Comparison of ENCODE assay signal across 8 cellular contexts in genomic region chr1:164558461-164559341, GRCh38. TPM values are rescaled to one million over a fixed set of nuclear protein-coding genes. Genes with fewer than 3 reads are reported as not detected.
DNase-seq lines count a peak whose midpoint lies in the region; ATAC-seq and TF ChIP-seq lines count a peak whose summit lies in the region.

PBX1 (plus strand) TSS chr1:164559184.

- no peaks in the 10 kb centered on the region for H3K4me1 ChIP-seq in colonic mucosa

- DNase-seq in AG04450 (ENCODE audit: low read depth, low spot score): peak; percentile 95
- DNase-seq in NCI-H460 (ENCODE audit: extremely low read depth, low read depth): peak; percentile 100
- DNase-seq in activated CD4-positive, alpha-beta T cell treated with anti-CD3 and anti-CD28 coated beads for 4 hours: peak; percentile 35 to 64
- peak; percentile 97 for DNase-seq in colonic mucosa
- DNase-seq in kidney tubule cell (ENCODE audit: low spot score): peak; percentile 98
- DNase-seq in stimulated activated CD4-positive, alpha-beta T cell treated with anti-CD3 and anti-CD28 coated beads, Interleukin-15, amount 100 ng/mL, for 48 hours (ENCODE audit: low read depth in 2 of 2): peak; percentile 62 to 72

- peak within 1 kb of the TSS; percentile 65 for H3K27ac ChIP-seq in AG04450 (ENCODE audit: low read depth, low read length)
- peak within 1 kb of the TSS; percentile 85 for H3K27ac ChIP-seq in colonic mucosa

- peak; percentile 100 for ATAC-seq in GM19035 (IDR thresholded peaks at IDR 0.05; ENCODE audit: unreplicated experiment)
- ATAC-seq in HG03354 (IDR thresholded peaks at IDR 0.05; ENCODE audit: poor library complexity, severe bottlenecking, unreplicated experiment): peak; percentile 100

- no peak for TF ChIP-seq CTCF in AG04450 (IDR thresholded peaks at IDR 0.05; ENCODE audit: low read depth, low read length)
- no peak for TF ChIP-seq CTCF in colonic mucosa (IDR thresholded peaks at IDR 0.05)

- no peaks in the 10 kb centered on the region for H3K27me3 ChIP-seq in AG04450 (ENCODE audit: control insufficient read depth, insufficient read depth, low read length)
- no peaks in the 10 kb centered on the region for H3K27me3 ChIP-seq in colonic mucosa

- peak within 1 kb of the TSS; percentile 66 to 76 for H3K9ac ChIP-seq in colonic mucosa (ENCODE audit: low read depth in 2 of 2, low read length in 2 of 2)

- no peaks in the 10 kb centered on the region for H3K36me3 ChIP-seq in colonic mucosa

- POLR2A ChIA-PET in AG04450 (lab: Yijun Ruan, JAX): interaction anchor here (0.7 to 1.6 kb wide), 16 partner anchors 11 to 258 kb away, joined by 3 to 17 read pairs (median 3); no protein-coding TSS in a partner anchor

- H3K9me3 ChIP-seq in AG04450 (ENCODE audit: control insufficient read depth, insufficient read depth, low read length) (no peaks in the 10 kb centered on the region), colonic mucosa (no peaks in the 10 kb centered on the region)

- H3K4me3 ChIP-seq in AG04450 (ENCODE audit: low read depth, low read length) (peak within 1 kb of the TSS; percentile 76), colonic mucosa (peak within 1 kb of the TSS; percentile 66)

- CTCF ChIA-PET in AG04450 (lab: Charles Lee): interaction anchor here (0.6 to 3.4 kb wide), 10 partner anchors 9 to 392 kb away, joined by 3 to 22 read pairs (median 4); no protein-coding TSS in a partner anchor

- intact Hi-C loops in colonic mucosa (cut with DNase I): no loop called here

RNA-seq across cellular contexts. Expression of gene PBX1, which starts in this region (rescaled TPM):
- 46.6 and 49.9 TPM in 2 replicates for polyA plus RNA-seq in AG04450 (2011; rRNA removed)
- 68.7 and 73.2 TPM in 2 replicates for polyA minus RNA-seq in AG04450 (2011; rRNA and poly(A)+ RNA removed)
- total RNA-seq in NCI-H460 (2014; rRNA removed; shearing (Covaris generic)): 78.0 and 84.8 TPM in 2 replicates
- 39.8 and 47.6 TPM in 2 replicates for polyA plus RNA-seq in NCI-H460 (2014; cell fraction: nucleus; rRNA removed)
- total RNA-seq in colonic mucosa: 10 to 100 TPM; 27.2 to 53.7 TPM

Comparison
In these comparisons a context has a peak if more than half of its experiments do, and no peak if none do; other contexts are left out.
1. Peak in every context shown above with its lines: DNase-seq, ATAC-seq, H3K4me3 ChIP-seq and H3K27ac ChIP-seq.
2. DNase-seq: peak in every context shown above with its lines; median percentile 100 in NCI-H460; 98 in kidney tubule cell; 97 in colonic mucosa; 95 in AG04450; 67 in stimulated activated CD4-positive, alpha-beta T cell treated with anti-CD3 and anti-CD28 coated beads, Interleukin-15, amount 100 ng/mL, for 48 hours; 50 in activated CD4-positive, alpha-beta T cell treated with anti-CD3 and anti-CD28 coated beads for 4 hours.